ENCODE assay signal across 13 cellular contexts in the genomic region with DNA sequence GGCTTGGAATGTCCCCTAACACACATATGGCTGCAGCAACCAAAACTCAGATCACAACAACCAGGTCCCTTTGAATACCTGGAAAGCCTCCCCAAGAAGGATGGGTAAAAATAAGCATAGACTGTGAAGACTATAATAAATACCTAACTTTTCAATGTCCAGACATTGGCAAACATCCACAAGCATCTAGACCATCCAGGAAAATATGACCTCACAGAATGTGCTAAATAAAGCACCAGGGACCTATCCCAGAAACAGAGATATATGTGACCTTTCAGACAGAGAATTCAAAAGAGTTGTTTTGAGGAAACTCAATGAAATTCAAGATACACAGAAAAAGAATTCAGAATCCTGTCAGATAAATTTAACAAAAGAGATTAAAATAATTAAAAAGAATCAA.
"Had no signal": no experiment of that assay in that cellular context is flagged by ENCODE, and none has a peak within 500 bp of the region (broad histone marks: within the 10 kb centered on the region; RNA-seq: fewer than 3 reads in every experiment).

No MANE protein-coding gene starts in this region.

- ATAC-seq: activated naive CD4-positive, alpha-beta T cell treated with anti-CD3 and anti-CD28 coated beads, Interleukin-2, amount 50 U/mL, for 72 hours; activated T-cell treated with anti-CD3 and anti-CD28 coated beads, Interleukin-2, amount 50 U/mL, for 4 hours; left colon; stimulated activated memory B cell treated with anti-CD40 and anti-IgM and Interleukin-4, amounts not matched to agents 10 μg/mL and 1 μg/mL and 100 μg/mL, for 72 hours; WTC11 had no signal

- DNase-seq: activated CD4-positive, alpha-beta memory T cell treated with anti-CD3 and anti-CD28 coated beads, Interleukin-2, amount 10 ng/mL, durations not matched to agents 7 days and 5 days; activated CD4-positive, alpha-beta T cell treated with anti-CD3 and anti-CD28 coated beads for 4 hours; activated effector memory CD4-positive, alpha-beta T cell treated with Interleukin-2 at 50 U/mL for 16 hours; activated T-cell treated with anti-CD3 and anti-CD28 coated beads, Interleukin-2, amount 50 U/mL, for 4 hours; amygdala; foreskin melanocyte; head of caudate nucleus; left colon; mammary epithelial cell; SW 1271 had no signal
